Comparison of ENCODE assay signal across 3 cellular contexts in genomic region chr9:15059003-15059402, GRCh38.
"Had no signal": no experiment of that assay in that cellular context is flagged by ENCODE, and none has a peak within 500 bp of the region (broad histone marks: within the 10 kb centered on the region; RNA-seq: fewer than 3 reads in every experiment).

No MANE protein-coding gene starts in this region.

- DNase-seq: GDM1, GF-D8 had no signal

- ATAC-seq: GM12878 had no signal

- H3K4me3 ChIP-seq: GM12878 had no signal
